21 cellular contexts compared by ENCODE assay signal in the genomic region with DNA sequence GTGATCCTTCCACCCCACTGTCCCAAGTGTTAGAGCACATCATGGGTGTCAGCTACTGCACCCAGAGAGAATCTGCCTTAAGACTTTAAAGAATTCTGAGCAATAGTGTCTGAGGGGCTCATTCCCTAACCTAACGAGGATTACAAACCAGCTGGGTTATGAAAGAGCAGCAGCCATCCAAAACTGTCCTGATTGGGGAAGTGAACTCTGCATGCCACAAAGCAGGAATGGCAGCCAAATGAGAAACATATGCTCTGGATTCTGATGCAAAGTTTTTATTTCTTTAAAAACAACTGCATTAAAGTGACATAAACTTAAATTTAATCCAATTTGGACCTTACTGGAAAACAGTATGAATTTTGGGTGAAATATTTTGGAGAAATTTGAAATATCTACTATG.
DNase-seq lines count a peak whose midpoint lies in the region; ATAC-seq and TF ChIP-seq lines count a peak whose summit lies in the region.
"Had no signal": no experiment of that assay in that cellular context is flagged by ENCODE, and none has a peak within 500 bp of the region (broad histone marks: within the 10 kb centered on the region; RNA-seq: fewer than 3 reads in every experiment).

No MANE protein-coding gene starts in this region.

- peaks cover 22% of the 10 kb centered on the region for H3F3A ChIP-seq in SK-N-SH (replicated peaks; ENCODE audit: insufficient read depth)

- H3K9me2 ChIP-seq in SK-N-SH: no peaks in the 10 kb centered on the region

- H2AFZ ChIP-seq in SK-N-SH (ENCODE audit: low read depth): peak overlapping the region; percentile 26; the same call in 1 of the 2 replicates

- H3K9me3 Mint-ChIP-seq in stimulated activated naive CD8-positive, alpha-beta T cell treated with anti-CD3 and anti-CD28 coated beads, Interleukin-15, amount 100 ng/mL, for 72 hours: peaks cover 0 to 7% of the 10 kb centered on the region in 2 donors
- H3K9me3 Mint-ChIP-seq in activated T-cell treated with anti-CD3 and anti-CD28 coated beads, Interleukin-2, amount 50 U/mL, for 24 hours: no peaks in the 10 kb centered on the region

- peak; percentile 56 for DNase-seq in AG08395 (ENCODE audit: low spot score)
- DNase-seq in GM04503 (ENCODE audit: low read depth): peak; percentile 45
- no peak for DNase-seq in SK-N-SH
- DNase-seq in fibroblast of the conjunctiva (ENCODE audit: low read depth): peak; percentile 60
- no peak for DNase-seq in activated CD4-positive, CD25-positive, alpha-beta regulatory T cell treated with anti-CD3 and anti-CD28 coated beads, Interleukin-2, amount 50 U/mL, for 72 hours
- DNase-seq in superior temporal gyrus (ENCODE audit: extremely low spot score): no peak
- DNase-seq in stimulated activated naive CD8-positive, alpha-beta T cell treated with anti-CD3 and anti-CD28 coated beads, Interleukin-15, amount 100 ng/mL, for 72 hours: no peak
- DNase-seq in activated T-cell treated with anti-CD3 and anti-CD28 coated beads, Interleukin-2, amount 50 U/mL, for 24 hours: no peak
- DNase-seq: activated CD4-positive, alpha-beta T cell treated with anti-CD3 and anti-CD28 coated beads, Interleukin-2, amount 10 ng/mL, durations not matched to agents 24 days and 14 days; activated effector memory CD4-positive, alpha-beta T cell treated with anti-CD3 and anti-CD28 coated beads, Interleukin-2, amount 50 U/mL, for 16 hours; amygdala; DMS79 treated with DMSO at 0.1 percent for 48 hours; glutamatergic neuron; GOT3; left ventricle myocardium inferior; mucosa of descending colon; NCI-H146; NCI-H748 treated with DMSO at 0.1 percent for 48 hours; stimulated activated CD4-positive, alpha-beta T cell treated with anti-CD3 and anti-CD28 coated beads, Interleukin-4, amount 100 ng/mL, for 4 hours had no signal

- no peak overlapping the region for H3K27ac Mint-ChIP-seq in stimulated activated naive CD8-positive, alpha-beta T cell treated with anti-CD3 and anti-CD28 coated beads, Interleukin-15, amount 100 ng/mL, for 72 hours
- H3K27ac Mint-ChIP-seq in activated T-cell treated with anti-CD3 and anti-CD28 coated beads, Interleukin-2, amount 50 U/mL, for 24 hours: no peak overlapping the region
- H3K27ac Mint-ChIP-seq: activated CD4-positive, alpha-beta T cell treated with anti-CD3 and anti-CD28 coated beads, Interleukin-2, amount 10 ng/mL, durations not matched to agents 24 days and 14 days had no signal

- H3K79me2 ChIP-seq in SK-N-SH (ENCODE audit: insufficient read depth): no peaks in the 10 kb centered on the region

- H3K4me1 Mint-ChIP-seq in stimulated activated naive CD8-positive, alpha-beta T cell treated with anti-CD3 and anti-CD28 coated beads, Interleukin-15, amount 100 ng/mL, for 72 hours: peaks cover 32% of the 10 kb centered on the region
- H3K4me1 Mint-ChIP-seq in activated T-cell treated with anti-CD3 and anti-CD28 coated beads, Interleukin-2, amount 50 U/mL, for 24 hours (ENCODE audit: low read depth): peaks cover 40% of the 10 kb centered on the region

- CTCF ChIA-PET in SK-N-SH (lab: Yijun Ruan, JAX): interaction anchor here (2.1 kb wide), 1 partner anchor 10 kb away, joined by 13 read pairs; no protein-coding TSS in a partner anchor

- peak in 1 of 2 experiments; percentile 39; a peak in 3 of 4 replicates for TF ChIP-seq EP300 in SK-N-SH (IDR thresholded peaks at IDR 0.05; ENCODE audit: borderline replicate concordance in 1 of 2, low read depth in 1 of 2, low read length in 1 of 2)

- no peak overlapping the region for H3K4me3 Mint-ChIP-seq in stimulated activated naive CD8-positive, alpha-beta T cell treated with anti-CD3 and anti-CD28 coated beads, Interleukin-15, amount 100 ng/mL, for 72 hours
- no peak overlapping the region for H3K4me3 Mint-ChIP-seq in activated T-cell treated with anti-CD3 and anti-CD28 coated beads, Interleukin-2, amount 50 U/mL, for 24 hours
- H3K4me3 Mint-ChIP-seq: activated CD4-positive, alpha-beta T cell treated with anti-CD3 and anti-CD28 coated beads, Interleukin-2, amount 10 ng/mL, durations not matched to agents 24 days and 14 days had no signal

- no peak overlapping the region; a peak in 1 of 4 replicates for H3K4me3 ChIP-seq in SK-N-SH (ENCODE audit: low read depth in 2 of 2, low read length in 1 of 2)
- H3K4me3 ChIP-seq: left ventricle myocardium inferior, mucosa of descending colon had no signal

- peaks cover 17 to 19% of the 10 kb centered on the region in 2 experiments for H3K4me1 ChIP-seq in SK-N-SH (ENCODE audit: control insufficient read depth in 1 of 2, insufficient read depth in 2 of 2, low read depth in 1 of 2, low read length in 1 of 2)

- no peaks in the 10 kb centered on the region for H3K36me3 Mint-ChIP-seq in activated T-cell treated with anti-CD3 and anti-CD28 coated beads, Interleukin-2, amount 50 U/mL, for 24 hours (ENCODE audit: low read depth)

- H3K27me3 ChIP-seq in SK-N-SH (ENCODE audit: insufficient read depth): no peaks in the 10 kb centered on the region

- no peaks in the 10 kb centered on the region for H3K27me3 Mint-ChIP-seq in stimulated activated naive CD8-positive, alpha-beta T cell treated with anti-CD3 and anti-CD28 coated beads, Interleukin-15, amount 100 ng/mL, for 72 hours
- no peaks in the 10 kb centered on the region for H3K27me3 Mint-ChIP-seq in activated T-cell treated with anti-CD3 and anti-CD28 coated beads, Interleukin-2, amount 50 U/mL, for 24 hours
- H3K27me3 Mint-ChIP-seq: activated CD4-positive, alpha-beta T cell treated with anti-CD3 and anti-CD28 coated beads, Interleukin-2, amount 10 ng/mL, durations not matched to agents 24 days and 14 days had no signal

- TF ChIP-seq RAD21 in SK-N-SH (IDR thresholded peaks at IDR 0.05; ENCODE audit: low read length): no peak

- POLR2A ChIA-PET in SK-N-SH (lab: Yijun Ruan, JAX): no interaction called here

- WGBS in SK-N-SH (ENCODE audit: low lambda C conversion rate): no CpG with 5 or more reads among the region's 1 CpG

- H3K9ac ChIP-seq in SK-N-SH: no peak overlapping the region

- H3K27ac ChIP-seq in SK-N-SH (ENCODE audit: low read depth in 2 of 2, low read length in 1 of 2): peak overlapping the region; percentile 34 to 72; a peak in 3 of 4 replicates
- H3K27ac ChIP-seq: epithelial cell of prostate, left ventricle myocardium inferior had no signal

- H3K4me2 ChIP-seq in SK-N-SH: peak overlapping the region; percentile 14; the same call in 1 of the 2 replicates

- no peaks in the 10 kb centered on the region for H4K20me1 ChIP-seq in SK-N-SH (ENCODE audit: insufficient read depth)

- no peaks in the 10 kb centered on the region for H3K9me3 ChIP-seq in SK-N-SH
- H3K9me3 ChIP-seq: left ventricle myocardium inferior, mucosa of descending colon had no signal

- no peaks in the 10 kb centered on the region for H3K36me3 ChIP-seq in SK-N-SH (replicated peaks in 1 of 2; ENCODE audit: control insufficient read depth in 1 of 2, insufficient read depth in 2 of 2, low read length in 1 of 2)
- H3K36me3 ChIP-seq: left ventricle myocardium inferior had no signal

- no peak for TF ChIP-seq CTCF in SK-N-SH (IDR thresholded peaks at IDR 0.05)

- ATAC-seq in stimulated activated naive CD8-positive, alpha-beta T cell treated with anti-CD3 and anti-CD28 coated beads, Interleukin-15, amount 100 ng/mL, for 72 hours: no peak
- ATAC-seq: mucosa of descending colon, Panc1 had no signal

TF ChIP-seq in SK-N-SH, 30 proteins besides CTCF, POLR2A, EP300 and RAD21 (continues in another document):
- TF ChIP-seq FOXJ3 (CRISPR knock-in tag; IDR thresholded peaks at IDR 0.05): no peak
- TF ChIP-seq NFIC (IDR thresholded peaks at IDR 0.05; ENCODE audit: borderline replicate concordance): no peak
- 0 out of 2 replicates have a peak, but pooled peaks have one; percentile 28 for TF ChIP-seq RXRA (IDR thresholded peaks at IDR 0.05; ENCODE audit: borderline replicate concordance, low read depth)
- TF ChIP-seq RCOR1 (IDR thresholded peaks at IDR 0.05; ENCODE audit: low read length): peak; percentile 48; the same call in 1 of the 2 replicates
- no peak for TF ChIP-seq GATA2 (CRISPR knock-in tag; IDR thresholded peaks at IDR 0.05)
- no peak for TF ChIP-seq CHD2 (IDR thresholded peaks at IDR 0.05; ENCODE audit: low read length, partially characterized antibody)
- TF ChIP-seq RFX5 (IDR thresholded peaks at IDR 0.05; ENCODE audit: low read length): no peak
- TF ChIP-seq POLR2AphosphoS5 (IDR thresholded peaks at IDR 0.05; ENCODE audit: low read depth, low read length): peak; percentile 59; the same call in 1 of the 2 replicates
- TF ChIP-seq TCF12 (IDR thresholded peaks at IDR 0.05): peak; percentile 95
- TF ChIP-seq, protein P1, sequence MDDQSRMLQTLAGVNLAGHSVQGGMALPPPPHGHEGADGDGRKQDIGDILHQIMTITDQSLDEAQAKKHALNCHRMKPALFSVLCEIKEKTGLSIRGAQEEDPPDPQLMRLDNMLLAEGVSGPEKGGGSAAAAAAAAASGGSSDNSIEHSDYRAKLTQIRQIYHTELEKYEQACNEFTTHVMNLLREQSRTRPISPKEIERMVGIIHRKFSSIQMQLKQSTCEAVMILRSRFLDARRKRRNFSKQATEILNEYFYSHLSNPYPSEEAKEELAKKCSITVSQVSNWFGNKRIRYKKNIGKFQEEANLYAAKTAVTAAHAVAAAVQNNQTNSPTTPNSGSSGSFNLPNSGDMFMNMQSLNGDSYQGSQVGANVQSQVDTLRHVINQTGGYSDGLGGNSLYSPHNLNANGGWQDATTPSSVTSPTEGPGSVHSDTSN (IDR thresholded peaks at IDR 0.05): peak; percentile 39; the same call in 1 of the 2 replicates

Comparison
In these comparisons a context has a peak if more than half of its experiments do, and no peak if none do; other contexts are left out.
1. DNase-seq: peak in AG08395 (single experiment), GM04503 (single experiment) and fibroblast of the conjunctiva (single experiment); none in SK-N-SH (single experiment), activated CD4-positive, CD25-positive, alpha-beta regulatory T cell treated with anti-CD3 and anti-CD28 coated beads, Interleukin-2, amount 50 U/mL, for 72 hours (single experiment), superior temporal gyrus (single experiment), stimulated activated naive CD8-positive, alpha-beta T cell treated with anti-CD3 and anti-CD28 coated beads, Interleukin-15, amount 100 ng/mL, for 72 hours (0 of 2) and activated T-cell treated with anti-CD3 and anti-CD28 coated beads, Interleukin-2, amount 50 U/mL, for 24 hours (single experiment).